11 cellular contexts compared by ENCODE assay signal in genomic region chr11:62398011-62398994, GRCh38. TPM values are rescaled to one million over a fixed set of nuclear protein-coding genes. Genes with fewer than 3 reads are reported as not detected.
A peak's percentile ranks its signal among the peaks of the same experiment; 100 is the strongest.
DNase-seq lines count a peak whose midpoint lies in the region; ATAC-seq and TF ChIP-seq lines count a peak whose summit lies in the region.
"Had no signal": no experiment of that assay in that cellular context is flagged by ENCODE, and none has a peak within 500 bp of the region (broad histone marks: within the 10 kb centered on the region; RNA-seq: fewer than 3 reads in every experiment).

No MANE protein-coding gene starts in this region.

- H3K27ac Mint-ChIP-seq in mesothelial cell of epicardium, result peak overlapping the region; percentile 93

- H3K9me3 ChIP-seq in colonic mucosa, result no peaks in the 10 kb centered on the region

- peaks cover 2% of the 10 kb centered on the region for H3K4me1 ChIP-seq in colonic mucosa

- H3K27ac ChIP-seq in colonic mucosa, result peak overlapping the region; percentile 25

- H3K4me1 Mint-ChIP-seq in mesothelial cell of epicardium, result peaks cover 86% of the 10 kb centered on the region

- no peaks in the 10 kb centered on the region for H3K9me3 Mint-ChIP-seq in mesothelial cell of epicardium

- H3K9ac ChIP-seq in colonic mucosa (ENCODE audit: low read depth in 2 of 2, low read length in 2 of 2), result no peak overlapping the region

- ATAC-seq in Right ventricle myocardium inferior (peak; percentile 29), HG02763 (IDR thresholded peaks at IDR 0.05; ENCODE audit: unreplicated experiment) (no peak), GM18502 (IDR thresholded peaks at IDR 0.05; ENCODE audit: poor library complexity, unreplicated experiment) (no peak)

- intact Hi-C loops in Right ventricle myocardium inferior (cut with DNase I), result loop anchor here (2.0 to 10.0 kb wide), 4 partner anchors 144 to 466 kb away; no protein-coding TSS in a partner anchor
- intact Hi-C loops in cardiac septum (cut with DNase I), result loop anchor here (2.0 to 5.0 kb wide), 4 partner anchors 104 to 464 kb away; no protein-coding TSS in a partner anchor
- intact Hi-C loops in colonic mucosa (cut with DNase I), result loop anchor here (10.0 kb wide), 1 partner anchor 296 kb away; no protein-coding TSS in a partner anchor

- peak overlapping the region; percentile 11 for H3K4me3 Mint-ChIP-seq in mesothelial cell of epicardium

- no peaks in the 10 kb centered on the region for H3K27me3 Mint-ChIP-seq in mesothelial cell of epicardium (ENCODE audit: low read depth)

- TF ChIP-seq CTCF in colonic mucosa (IDR thresholded peaks at IDR 0.05), result no peak
- TF ChIP-seq CTCF in mesothelial cell of epicardium (IDR thresholded peaks at IDR 0.05; ENCODE audit: unreplicated experiment), result no peak

- H3K27me3 ChIP-seq in colonic mucosa, result no peaks in the 10 kb centered on the region

- no peaks in the 10 kb centered on the region for H3K36me3 ChIP-seq in colonic mucosa

- peak; percentile 78 for DNase-seq in Right ventricle myocardium inferior (ENCODE audit: missing footprints)
- DNase-seq in cardiac septum (ENCODE audit: low spot score), result no peak
- peak; percentile 34 for DNase-seq in colonic mucosa
- no peak for DNase-seq in mesothelial cell of epicardium (ENCODE audit: low spot score in 2 of 2, unreplicated experiment in 2 of 2)
- no peak for DNase-seq in RKO (ENCODE audit: low spot score)
- no peak for DNase-seq in hypothalamus (lab: John Stamatoyannopoulos, UW)
- DNase-seq: activated effector memory CD4-positive, alpha-beta T cell treated with Interleukin-2 at 50 U/mL for 16 hours; stimulated activated CD4-positive, alpha-beta T cell treated with anti-CD3 and anti-CD28 coated beads, Interleukin-4, amount 100 ng/mL, for 4 hours had no signal

- no peak overlapping the region for H3K4me3 ChIP-seq in colonic mucosa

- no peaks in the 10 kb centered on the region for H3K36me3 Mint-ChIP-seq in mesothelial cell of epicardium

RNA-seq across cellular contexts. Expression of gene SCGB1A1, which starts 20.5 kb away (rescaled TPM):
- not detected for total RNA-seq in Right ventricle myocardium inferior
- total RNA-seq in cardiac septum, result not detected
- total RNA-seq in colonic mucosa, result 1 to 10 TPM in 1 of 2 donors, not detected in 1; 2.3 TPM
- total RNA-seq in mesothelial cell of epicardium, result not detected in 3 replicates
- total RNA-seq: SK-MEL-5 had no signal

Comparison
In these comparisons a context has a peak if more than half of its experiments do, and no peak if none do; other contexts are left out.
1. DNase-seq: peak in Right ventricle myocardium inferior (single experiment) and colonic mucosa (single experiment); none in cardiac septum (single experiment), mesothelial cell of epicardium (0 of 2), RKO (single experiment) and hypothalamus (0 of 51).